In the genomic region with DNA sequence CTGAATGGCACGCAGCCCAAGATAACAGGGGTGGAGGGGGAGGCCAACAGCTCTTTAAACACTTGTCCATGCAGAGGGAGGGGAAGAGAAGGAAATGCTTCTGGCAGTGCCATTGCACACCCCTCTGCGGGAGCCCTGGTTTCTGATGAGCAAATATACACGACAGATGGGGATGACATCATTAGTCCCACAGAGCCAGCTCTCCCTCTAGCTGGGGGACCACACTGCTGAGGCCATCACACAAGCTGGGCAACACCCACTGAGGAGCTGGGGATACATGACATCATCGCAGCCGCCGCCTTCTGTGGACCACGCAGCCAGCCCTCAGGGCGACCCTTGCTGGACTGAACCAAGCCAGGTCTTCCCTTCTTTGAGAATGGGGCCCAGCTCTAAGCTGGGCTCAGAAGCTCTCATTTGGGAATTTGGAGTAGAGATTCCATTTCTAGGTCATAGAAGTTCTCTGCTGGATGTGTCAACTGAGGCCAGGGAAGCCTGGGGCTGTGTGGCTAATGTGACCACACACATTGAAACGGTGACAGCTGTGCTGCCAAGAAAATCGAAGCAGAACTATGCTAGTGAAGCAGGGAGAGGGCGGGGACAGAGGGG, we compare ENCODE assay signal across 10 cellular contexts.
DNase-seq lines count a peak whose midpoint lies in the region; ATAC-seq, FAIRE-seq and TF ChIP-seq lines count a peak whose summit lies in the region.
"Had no signal": no experiment of that assay in that cellular context is flagged by ENCODE, and none has a peak within 500 bp of the region (broad histone marks: within the 10 kb centered on the region; RNA-seq: fewer than 3 reads in every experiment).

No MANE protein-coding gene starts in this region.

- 59 to 61% methylated on average over 11 of the region's 11 CpGs for WGBS in aorta, 2 donors

- no peak overlapping the region for H3K4me3 Mint-ChIP-seq in activated naive CD8-positive, alpha-beta T cell
- H3K4me3 Mint-ChIP-seq in activated naive CD8-positive, alpha-beta T cell treated with anti-CD3 and anti-CD28 coated beads for 36 hours, result no peak overlapping the region

- peaks cover 7% of the 10 kb centered on the region for H3K4me1 Mint-ChIP-seq in activated naive CD8-positive, alpha-beta T cell (ENCODE audit: low read depth)
- H3K4me1 Mint-ChIP-seq in activated naive CD8-positive, alpha-beta T cell treated with anti-CD3 and anti-CD28 coated beads for 36 hours, result peaks cover 5% of the 10 kb centered on the region

- H3K27ac Mint-ChIP-seq in activated naive CD8-positive, alpha-beta T cell, result peak overlapping the region; percentile 34
- H3K27ac Mint-ChIP-seq in activated naive CD8-positive, alpha-beta T cell treated with anti-CD3 and anti-CD28 coated beads for 36 hours, result no peak overlapping the region

- no peaks in the 10 kb centered on the region for H3K27me3 ChIP-seq in aorta (ENCODE audit: control insufficient read depth in 1 of 2, insufficient read depth in 2 of 2, low read length in 1 of 2)

- H3K9me3 Mint-ChIP-seq in activated naive CD8-positive, alpha-beta T cell (ENCODE audit: low read depth), result no peaks in the 10 kb centered on the region
- H3K9me3 Mint-ChIP-seq in activated naive CD8-positive, alpha-beta T cell treated with anti-CD3 and anti-CD28 coated beads for 36 hours, result no peaks in the 10 kb centered on the region

- TF ChIP-seq CTCF in VCaP (conservative IDR thresholded peaks at IDR 0.05), result no peak
- no peak for TF ChIP-seq CTCF in kidney (IDR thresholded peaks at IDR 0.05; ENCODE audit: borderline replicate concordance, extremely low read depth, insufficient read depth)

- peaks cover 15 to 36% of the 10 kb centered on the region in 2 donors for H3K36me3 ChIP-seq in kidney (ENCODE audit: control insufficient read depth in 1 of 2, insufficient read depth in 2 of 2, low read length in 2 of 2)
- H3K36me3 ChIP-seq in aorta (ENCODE audit: control insufficient read depth in 1 of 2, insufficient read depth in 2 of 2, low read length in 1 of 2), result peaks cover 0 to 14% of the 10 kb centered on the region in 2 donors

- peaks cover 2% of the 10 kb centered on the region for H3K36me3 Mint-ChIP-seq in activated naive CD8-positive, alpha-beta T cell
- peaks cover 14% of the 10 kb centered on the region for H3K36me3 Mint-ChIP-seq in activated naive CD8-positive, alpha-beta T cell treated with anti-CD3 and anti-CD28 coated beads for 36 hours

- H3K9me3 ChIP-seq in kidney (ENCODE audit: control insufficient read depth in 1 of 2, low read length in 2 of 2) (no peaks in the 10 kb centered on the region), aorta (ENCODE audit: control insufficient read depth, low read length) (no peaks in the 10 kb centered on the region)

- ATAC-seq in aorta (ENCODE audit: low FRiP score), result peak; percentile 73
- ATAC-seq in HG03565 (IDR thresholded peaks at IDR 0.05; ENCODE audit: unreplicated experiment), result no peak

- no peak for DNase-seq in activated naive CD8-positive, alpha-beta T cell treated with anti-CD3 and anti-CD28 coated beads for 36 hours
- DNase-seq in kidney (peak; percentile 70), aorta (no peak), iPS-NIHi11 (ENCODE audit: low spot score) (no peak), T1000 (lab: John Stamatoyannopoulos, UW) (no peak)
- DNase-seq: activated naive CD4-positive, alpha-beta T cell; H7 had no signal

- no peak overlapping the region for H3K9ac ChIP-seq in kidney (ENCODE audit: low read length in 2 of 2)

- H3K4me1 ChIP-seq in kidney (ENCODE audit: control insufficient read depth in 1 of 2, insufficient read depth in 1 of 2, low read depth in 1 of 2, low read length in 2 of 2), result peaks cover 0 to 3% of the 10 kb centered on the region in 2 donors
- H3K4me1 ChIP-seq in aorta (ENCODE audit: control insufficient read depth in 1 of 2, insufficient read depth in 2 of 2, low read length in 2 of 2), result no peaks in the 10 kb centered on the region

- no peak for FAIRE-seq in kidney (lab: Jason Lieb, UNC)

- H3K27ac ChIP-seq in VCaP, result peak overlapping the region; percentile 65
- H3K27ac ChIP-seq in kidney (ENCODE audit: low read depth in 2 of 2, low read length in 2 of 2), result no peak overlapping the region
- H3K27ac ChIP-seq in aorta (ENCODE audit: low read depth in 1 of 2, low read length in 2 of 2), result no peak overlapping the region

- no peak overlapping the region for H3K4me3 ChIP-seq in kidney (ENCODE audit: low read length in 2 of 2)
- no peak overlapping the region for H3K4me3 ChIP-seq in aorta (ENCODE audit: low read length in 2 of 2)

- no peaks in the 10 kb centered on the region for H3K27me3 Mint-ChIP-seq in activated naive CD8-positive, alpha-beta T cell
- no peaks in the 10 kb centered on the region for H3K27me3 Mint-ChIP-seq in activated naive CD8-positive, alpha-beta T cell treated with anti-CD3 and anti-CD28 coated beads for 36 hours

- intact Hi-C loops in kidney (cut with DNase I) (no loop called here), aorta (cut with DNase I) (no loop called here)
